In the genomic region with DNA sequence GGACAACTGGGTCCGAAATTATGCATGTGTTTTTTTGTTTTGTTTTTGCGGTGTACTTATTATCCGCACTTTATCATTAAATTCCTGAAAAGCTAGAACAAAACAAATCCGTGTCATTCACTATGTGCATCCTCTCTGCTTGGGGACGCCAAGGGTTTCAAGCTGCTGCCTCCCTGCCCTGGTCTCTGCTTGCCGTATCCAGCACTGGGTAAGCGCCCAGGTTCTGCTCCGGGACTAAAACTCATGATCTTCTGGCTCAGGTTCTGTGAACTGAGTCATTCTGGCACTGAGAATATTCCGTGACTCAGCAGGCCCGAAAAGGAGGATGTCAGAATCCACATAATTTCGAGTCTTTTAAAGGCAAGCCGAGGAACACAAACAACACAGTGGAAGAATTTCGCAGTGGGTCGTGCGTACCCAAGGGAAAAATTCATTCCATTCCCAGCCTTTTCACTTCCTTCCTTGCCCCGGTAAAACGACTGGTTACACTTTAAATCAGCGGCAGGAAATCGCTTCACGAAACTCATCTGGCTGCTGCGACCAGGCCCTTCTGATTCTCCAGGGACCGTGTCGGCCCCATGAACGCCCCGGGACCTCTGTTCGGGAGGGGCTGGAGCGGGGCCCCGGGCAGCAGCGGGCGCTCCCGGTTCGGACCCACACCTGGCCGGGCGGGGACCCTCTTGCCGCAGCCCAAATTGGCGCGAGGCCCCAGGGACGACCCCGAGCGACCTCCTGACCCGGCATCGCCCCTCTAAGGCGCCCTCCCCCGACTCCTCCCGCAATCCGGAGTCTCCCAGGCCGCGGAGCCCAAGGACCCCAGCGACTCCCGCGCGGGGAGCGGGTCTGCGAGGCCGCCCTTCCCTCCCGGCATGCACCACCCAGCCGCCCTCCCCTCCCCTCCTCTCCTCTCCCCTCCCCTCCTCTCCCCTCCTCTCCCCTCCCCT, we compare ENCODE assay signal across 1 cellular context.
TF ChIP-seq lines count a peak whose summit lies in the region.

No MANE protein-coding gene starts in this region.

TF ChIP-seq in GM12878, 131 proteins besides CTCF, POLR2A, EP300 and RAD21 (continued from another document):
- TF ChIP-seq, protein P1, sequence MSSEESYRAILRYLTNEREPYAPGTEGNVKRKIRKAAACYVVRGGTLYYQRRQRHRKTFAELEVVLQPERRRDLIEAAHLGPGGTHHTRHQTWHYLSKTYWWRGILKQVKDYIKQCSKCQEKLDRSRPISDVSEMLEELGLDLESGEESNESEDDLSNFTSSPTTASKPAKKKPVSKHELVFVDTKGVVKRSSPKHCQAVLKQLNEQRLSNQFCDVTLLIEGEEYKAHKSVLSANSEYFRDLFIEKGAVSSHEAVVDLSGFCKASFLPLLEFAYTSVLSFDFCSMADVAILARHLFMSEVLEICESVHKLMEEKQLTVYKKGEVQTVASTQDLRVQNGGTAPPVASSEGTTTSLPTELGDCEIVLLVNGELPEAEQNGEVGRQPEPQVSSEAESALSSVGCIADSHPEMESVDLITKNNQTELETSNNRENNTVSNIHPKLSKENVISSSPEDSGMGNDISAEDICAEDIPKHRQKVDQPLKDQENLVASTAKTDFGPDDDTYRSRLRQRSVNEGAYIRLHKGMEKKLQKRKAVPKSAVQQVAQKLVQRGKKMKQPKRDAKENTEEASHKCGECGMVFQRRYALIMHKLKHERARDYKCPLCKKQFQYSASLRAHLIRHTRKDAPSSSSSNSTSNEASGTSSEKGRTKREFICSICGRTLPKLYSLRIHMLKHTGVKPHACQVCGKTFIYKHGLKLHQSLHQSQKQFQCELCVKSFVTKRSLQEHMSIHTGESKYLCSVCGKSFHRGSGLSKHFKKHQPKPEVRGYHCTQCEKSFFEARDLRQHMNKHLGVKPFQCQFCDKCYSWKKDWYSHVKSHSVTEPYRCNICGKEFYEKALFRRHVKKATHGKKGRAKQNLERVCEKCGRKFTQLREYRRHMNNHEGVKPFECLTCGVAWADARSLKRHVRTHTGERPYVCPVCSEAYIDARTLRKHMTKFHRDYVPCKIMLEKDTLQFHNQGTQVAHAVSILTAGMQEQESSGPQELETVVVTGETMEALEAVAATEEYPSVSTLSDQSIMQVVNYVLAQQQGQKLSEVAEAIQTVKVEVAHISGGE (CRISPR knock-in tag; IDR thresholded peaks at IDR 0.05): no peak
- no peak for TF ChIP-seq TCF7 (IDR thresholded peaks at IDR 0.05; ENCODE audit: borderline replicate concordance)
- TF ChIP-seq, protein P2, sequence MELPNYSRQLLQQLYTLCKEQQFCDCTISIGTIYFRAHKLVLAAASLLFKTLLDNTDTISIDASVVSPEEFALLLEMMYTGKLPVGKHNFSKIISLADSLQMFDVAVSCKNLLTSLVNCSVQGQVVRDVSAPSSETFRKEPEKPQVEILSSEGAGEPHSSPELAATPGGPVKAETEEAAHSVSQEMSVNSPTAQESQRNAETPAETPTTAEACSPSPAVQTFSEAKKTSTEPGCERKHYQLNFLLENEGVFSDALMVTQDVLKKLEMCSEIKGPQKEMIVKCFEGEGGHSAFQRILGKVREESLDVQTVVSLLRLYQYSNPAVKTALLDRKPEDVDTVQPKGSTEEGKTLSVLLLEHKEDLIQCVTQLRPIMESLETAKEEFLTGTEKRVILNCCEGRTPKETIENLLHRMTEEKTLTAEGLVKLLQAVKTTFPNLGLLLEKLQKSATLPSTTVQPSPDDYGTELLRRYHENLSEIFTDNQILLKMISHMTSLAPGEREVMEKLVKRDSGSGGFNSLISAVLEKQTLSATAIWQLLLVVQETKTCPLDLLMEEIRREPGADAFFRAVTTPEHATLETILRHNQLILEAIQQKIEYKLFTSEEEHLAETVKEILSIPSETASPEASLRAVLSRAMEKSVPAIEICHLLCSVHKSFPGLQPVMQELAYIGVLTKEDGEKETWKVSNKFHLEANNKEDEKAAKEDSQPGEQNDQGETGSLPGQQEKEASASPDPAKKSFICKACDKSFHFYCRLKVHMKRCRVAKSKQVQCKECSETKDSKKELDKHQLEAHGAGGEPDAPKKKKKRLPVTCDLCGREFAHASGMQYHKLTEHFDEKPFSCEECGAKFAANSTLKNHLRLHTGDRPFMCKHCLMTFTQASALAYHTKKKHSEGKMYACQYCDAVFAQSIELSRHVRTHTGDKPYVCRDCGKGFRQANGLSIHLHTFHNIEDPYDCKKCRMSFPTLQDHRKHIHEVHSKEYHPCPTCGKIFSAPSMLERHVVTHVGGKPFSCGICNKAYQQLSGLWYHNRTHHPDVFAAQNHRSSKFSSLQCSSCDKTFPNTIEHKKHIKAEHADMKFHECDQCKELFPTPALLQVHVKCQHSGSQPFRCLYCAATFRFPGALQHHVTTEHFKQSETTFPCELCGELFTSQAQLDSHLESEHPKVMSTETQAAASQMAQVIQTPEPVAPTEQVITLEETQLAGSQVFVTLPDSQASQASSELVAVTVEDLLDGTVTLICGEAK (IDR thresholded peaks at IDR 0.05; ENCODE audit: borderline replicate concordance): no peak
- TF ChIP-seq ZNF24 (IDR thresholded peaks at IDR 0.05): no peak
- TF ChIP-seq, protein P3, sequence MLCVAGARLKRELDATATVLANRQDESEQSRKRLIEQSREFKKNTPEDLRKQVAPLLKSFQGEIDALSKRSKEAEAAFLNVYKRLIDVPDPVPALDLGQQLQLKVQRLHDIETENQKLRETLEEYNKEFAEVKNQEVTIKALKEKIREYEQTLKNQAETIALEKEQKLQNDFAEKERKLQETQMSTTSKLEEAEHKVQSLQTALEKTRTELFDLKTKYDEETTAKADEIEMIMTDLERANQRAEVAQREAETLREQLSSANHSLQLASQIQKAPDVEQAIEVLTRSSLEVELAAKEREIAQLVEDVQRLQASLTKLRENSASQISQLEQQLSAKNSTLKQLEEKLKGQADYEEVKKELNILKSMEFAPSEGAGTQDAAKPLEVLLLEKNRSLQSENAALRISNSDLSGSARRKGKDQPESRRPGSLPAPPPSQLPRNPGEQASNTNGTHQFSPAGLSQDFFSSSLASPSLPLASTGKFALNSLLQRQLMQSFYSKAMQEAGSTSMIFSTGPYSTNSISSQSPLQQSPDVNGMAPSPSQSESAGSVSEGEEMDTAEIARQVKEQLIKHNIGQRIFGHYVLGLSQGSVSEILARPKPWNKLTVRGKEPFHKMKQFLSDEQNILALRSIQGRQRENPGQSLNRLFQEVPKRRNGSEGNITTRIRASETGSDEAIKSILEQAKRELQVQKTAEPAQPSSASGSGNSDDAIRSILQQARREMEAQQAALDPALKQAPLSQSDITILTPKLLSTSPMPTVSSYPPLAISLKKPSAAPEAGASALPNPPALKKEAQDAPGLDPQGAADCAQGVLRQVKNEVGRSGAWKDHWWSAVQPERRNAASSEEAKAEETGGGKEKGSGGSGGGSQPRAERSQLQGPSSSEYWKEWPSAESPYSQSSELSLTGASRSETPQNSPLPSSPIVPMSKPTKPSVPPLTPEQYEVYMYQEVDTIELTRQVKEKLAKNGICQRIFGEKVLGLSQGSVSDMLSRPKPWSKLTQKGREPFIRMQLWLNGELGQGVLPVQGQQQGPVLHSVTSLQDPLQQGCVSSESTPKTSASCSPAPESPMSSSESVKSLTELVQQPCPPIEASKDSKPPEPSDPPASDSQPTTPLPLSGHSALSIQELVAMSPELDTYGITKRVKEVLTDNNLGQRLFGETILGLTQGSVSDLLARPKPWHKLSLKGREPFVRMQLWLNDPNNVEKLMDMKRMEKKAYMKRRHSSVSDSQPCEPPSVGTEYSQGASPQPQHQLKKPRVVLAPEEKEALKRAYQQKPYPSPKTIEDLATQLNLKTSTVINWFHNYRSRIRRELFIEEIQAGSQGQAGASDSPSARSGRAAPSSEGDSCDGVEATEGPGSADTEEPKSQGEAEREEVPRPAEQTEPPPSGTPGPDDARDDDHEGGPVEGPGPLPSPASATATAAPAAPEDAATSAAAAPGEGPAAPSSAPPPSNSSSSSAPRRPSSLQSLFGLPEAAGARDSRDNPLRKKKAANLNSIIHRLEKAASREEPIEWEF (IDR thresholded peaks at IDR 0.05; ENCODE audit: insufficient replicate concordance, low read depth, low read length): no peak
- TF ChIP-seq GATAD2B (conservative IDR thresholded peaks at IDR 0.05; ENCODE audit: low read depth): peak; percentile 93
